ENCODE assay signal across 8 cellular contexts in the genomic region with DNA sequence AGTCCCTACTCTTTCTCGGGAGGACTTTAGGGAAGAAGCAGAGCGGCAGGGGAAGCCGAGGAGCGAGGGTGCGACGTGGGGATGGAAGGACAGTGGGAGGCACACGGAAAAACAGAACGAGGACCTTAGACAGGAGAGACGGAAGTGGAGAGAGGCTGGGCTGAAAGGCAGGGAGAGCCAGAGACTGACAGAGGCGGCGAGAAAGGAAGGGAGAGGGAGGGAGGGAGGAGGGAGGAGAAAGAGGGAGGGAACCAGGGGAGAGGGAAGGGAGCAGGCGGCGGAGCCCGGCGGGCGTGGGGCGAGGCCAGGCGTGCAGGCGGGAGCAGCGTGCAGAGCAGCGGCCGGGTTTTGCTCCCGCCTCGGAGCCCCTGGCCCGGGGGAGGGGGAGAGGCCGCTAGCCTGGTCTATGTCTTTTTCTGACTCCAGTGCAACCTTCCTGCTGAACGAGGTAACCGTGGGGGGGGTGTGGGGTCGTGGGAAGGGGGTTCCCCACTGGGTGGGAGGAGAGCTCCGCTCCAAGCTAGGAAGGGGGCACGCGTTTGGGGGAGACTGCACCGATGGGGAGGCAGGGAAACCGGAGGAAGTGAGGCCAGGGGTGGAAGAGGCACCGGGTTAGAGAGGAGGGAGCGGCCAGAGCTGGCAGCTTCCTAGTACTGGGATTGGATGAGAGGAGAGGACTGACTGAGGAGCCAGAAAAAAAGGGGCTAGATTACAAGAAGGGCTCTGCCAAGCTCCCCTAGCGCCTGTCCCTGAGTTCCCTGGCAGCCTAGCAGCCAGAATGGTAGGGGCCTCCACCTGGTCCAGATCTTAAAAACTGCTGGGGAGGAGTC. TPM values are rescaled to one million over a fixed set of nuclear protein-coding genes. Genes with fewer than 3 reads are reported as not detected.
DNase-seq lines count a peak whose midpoint lies in the region; ATAC-seq, FAIRE-seq and TF ChIP-seq lines count a peak whose summit lies in the region.

No MANE protein-coding gene starts in this region.

- no peaks in the 10 kb centered on the region for H3K9me3 Mint-ChIP-seq in activated CD4-positive, alpha-beta memory T cell treated with anti-CD3 and anti-CD28 coated beads for 36 hours

- peak; percentile 72 for FAIRE-seq in GM12892 (lab: Jason Lieb, UNC)

- CTCF ChIA-PET in activated CD4-positive, alpha-beta memory T cell treated with anti-CD3 and anti-CD28 coated beads for 36 hours (lab: Charles Lee), result interaction anchor here (0.6 to 5.6 kb wide), 43 partner anchors 8 to 279 kb away, joined by 3 to 38 read pairs (median 3); partner anchors contain the start of genes ADCY6, ARF3, CCNT1 and DDX23

- POLR2A ChIA-PET in activated CD4-positive, alpha-beta memory T cell treated with anti-CD3 and anti-CD28 coated beads for 36 hours (lab: Charles Lee), result interaction anchor here (0.8 to 1.8 kb wide), 6 partner anchors 8 to 133 kb away, joined by 3 to 7 read pairs (median 4); partner anchors contain the start of genes DDX23 and KANSL2

- H3K36me3 Mint-ChIP-seq in activated CD4-positive, alpha-beta memory T cell treated with anti-CD3 and anti-CD28 coated beads for 36 hours, result no peaks in the 10 kb centered on the region

- H3K4me3 Mint-ChIP-seq in activated CD4-positive, alpha-beta memory T cell treated with anti-CD3 and anti-CD28 coated beads for 36 hours, result peak overlapping the region; percentile 88

- intact Hi-C loops in activated CD4-positive, alpha-beta memory T cell treated with anti-CD3 and anti-CD28 coated beads for 36 hours (cut with micrococcal nuclease), result loop anchor here (2.0 to 5.0 kb wide), 3 partner anchors 37 to 133 kb away; partner anchors contain the start of genes DDX23 and KANSL2

- H3K4me1 Mint-ChIP-seq in activated CD4-positive, alpha-beta memory T cell treated with anti-CD3 and anti-CD28 coated beads for 36 hours (ENCODE audit: low read depth), result peaks cover 29% of the 10 kb centered on the region

- peak; percentile 21 for ATAC-seq in HG03135 (IDR thresholded peaks at IDR 0.05; ENCODE audit: unreplicated experiment)

- H3K27me3 Mint-ChIP-seq in activated CD4-positive, alpha-beta memory T cell treated with anti-CD3 and anti-CD28 coated beads for 36 hours, result peaks cover 7% of the 10 kb centered on the region

- DNase-seq in ACHN (peak; percentile 90), GM12892 (ENCODE audit: insufficient read length) (no peak), NCI-H2196 treated with DMSO at 0.1 percent for 48 hours (lab: John Stamatoyannopoulos, UW; ENCODE audit: unreplicated experiment) (peak; percentile 75), epithelial cell of prostate (ENCODE audit: low read depth, low spot score) (no peak), midbrain (lab: John Stamatoyannopoulos, UW) (peak; percentile 29), superior temporal gyrus (ENCODE audit: extremely low spot score) (peak; percentile 52)
- peak; percentile 62 for DNase-seq in activated CD4-positive, alpha-beta memory T cell treated with anti-CD3 and anti-CD28 coated beads for 36 hours

- peak overlapping the region; percentile 80 for H3K27ac ChIP-seq in epithelial cell of prostate

- in situ Hi-C loops in ACHN (cut with HindIII; ENCODE audit: low pct_ligation_motif_present, low pct_unique_long_range_greater_than_20kb, low sequenced_read_pairs), result no loop called here

- peak overlapping the region; percentile 48 for H3K27ac Mint-ChIP-seq in activated CD4-positive, alpha-beta memory T cell treated with anti-CD3 and anti-CD28 coated beads for 36 hours

- TF ChIP-seq POLR2A in GM12892 (IDR thresholded peaks at IDR 0.05; ENCODE audit: low read depth, low read length), result no peak

RNA-seq across cellular contexts. Expression of gene CACNB3, which starts 2.8 kb away (rescaled TPM):
- polyA plus RNA-seq in GM12892 (2012; ENCODE audit: missing spikeins), result 1.8 TPM
- total RNA-seq in activated CD4-positive, alpha-beta memory T cell treated with anti-CD3 and anti-CD28 coated beads for 36 hours, result 10 to 100 TPM; 18.3 to 19.0 TPM

RNA-seq across cellular contexts. Expression of gene ADCY6, which starts 26.6 kb away (rescaled TPM):
- 0.38 TPM for polyA plus RNA-seq in GM12892 (2012; ENCODE audit: missing spikeins)
- total RNA-seq in activated CD4-positive, alpha-beta memory T cell treated with anti-CD3 and anti-CD28 coated beads for 36 hours, result under 1 TPM; 0.15 to 0.21 TPM

RNA-seq across cellular contexts. Expression of gene DDX23, which starts 36.5 kb away (rescaled TPM):
- polyA plus RNA-seq in GM12892 (2012; ENCODE audit: missing spikeins), result 67.1 TPM
- 100 to 1,000 TPM; 119 to 121 TPM for total RNA-seq in activated CD4-positive, alpha-beta memory T cell treated with anti-CD3 and anti-CD28 coated beads for 36 hours

RNA-seq across cellular contexts. Expression of gene RND1, which starts 50.2 kb away (rescaled TPM):
- 4.0 TPM for polyA plus RNA-seq in GM12892 (2012; ENCODE audit: missing spikeins)
- total RNA-seq in activated CD4-positive, alpha-beta memory T cell treated with anti-CD3 and anti-CD28 coated beads for 36 hours, result 1 to 10 TPM; 2.4 to 3.5 TPM

Comparison
In these comparisons a context has a peak if more than half of its experiments do, and no peak if none do; other contexts are left out.
1. DNase-seq: peak in ACHN (single experiment), NCI-H2196 treated with DMSO at 0.1 percent for 48 hours (single experiment), activated CD4-positive, alpha-beta memory T cell treated with anti-CD3 and anti-CD28 coated beads for 36 hours (single experiment), midbrain (single experiment) and superior temporal gyrus (single experiment); none in GM12892 (single experiment) and epithelial cell of prostate (single experiment).